In genomic region chr7:55242613-55243012, GRCh38 we compare ENCODE assay signal across 24 cellular contexts.
DNase-seq lines count a peak whose midpoint lies in the region; ATAC-seq, FAIRE-seq and TF ChIP-seq lines count a peak whose summit lies in the region.
"Had no signal": no experiment of that assay in that cellular context is flagged by ENCODE, and none has a peak within 500 bp of the region (broad histone marks: within the 10 kb centered on the region; RNA-seq: fewer than 3 reads in every experiment).

No MANE protein-coding gene starts in this region.

- TF ChIP-seq CTCF in right atrium auricular region (IDR thresholded peaks at IDR 0.05), result no peak
- TF ChIP-seq CTCF in heart left ventricle (IDR thresholded peaks at IDR 0.05), result no peak
- no peak for TF ChIP-seq CTCF in foreskin fibroblast (IDR thresholded peaks at IDR 0.05; ENCODE audit: low read depth, low read length)

- H3K9me3 ChIP-seq in right atrium auricular region, result no peaks in the 10 kb centered on the region
- no peaks in the 10 kb centered on the region for H3K9me3 ChIP-seq in heart left ventricle
- H3K9me3 ChIP-seq: SJSA1 had no signal

- H3K27me3 ChIP-seq in right atrium auricular region, result no peaks in the 10 kb centered on the region
- H3K27me3 ChIP-seq in heart left ventricle, result peaks cover 0 to 6% (median 0%) of the 10 kb centered on the region in 9 donors

- H3K4me3 ChIP-seq in right atrium auricular region (no peak overlapping the region), heart left ventricle (no peak overlapping the region), foreskin fibroblast (ENCODE audit: low read depth in 1 of 2, low read length in 2 of 2) (no peak overlapping the region)
- H3K4me3 ChIP-seq: K562, SJSA1 had no signal

- H3K4me1 ChIP-seq in right atrium auricular region (no peaks in the 10 kb centered on the region), heart left ventricle (no peaks in the 10 kb centered on the region)

- intact Hi-C loops in heart left ventricle (cut with DNase I), result loop anchor here in 1 of 10 donors (10.0 kb wide), 1 partner anchor 218 kb away; no protein-coding TSS in a partner anchor

- no peaks in the 10 kb centered on the region for H3K4me1 Mint-ChIP-seq in activated T-cell treated with anti-CD3 and anti-CD28 coated beads, Interleukin-2, amount 50 U/mL, for 24 hours (ENCODE audit: low read depth)
- H3K4me1 Mint-ChIP-seq: CD4-positive, alpha-beta memory T cell had no signal

- H3K27ac ChIP-seq in right atrium auricular region (no peak overlapping the region), heart left ventricle (no peak overlapping the region)
- H3K27ac ChIP-seq: 22Rv1, HL-60, SJSA1 had no signal

- H3K36me3 Mint-ChIP-seq in activated T-cell treated with anti-CD3 and anti-CD28 coated beads, Interleukin-2, amount 50 U/mL, for 24 hours (ENCODE audit: low read depth), result no peaks in the 10 kb centered on the region
- H3K36me3 Mint-ChIP-seq: CD4-positive, alpha-beta memory T cell had no signal

- H3K36me3 ChIP-seq in right atrium auricular region, result no peaks in the 10 kb centered on the region
- no peaks in the 10 kb centered on the region for H3K36me3 ChIP-seq in heart left ventricle
- H3K36me3 ChIP-seq: SJSA1 had no signal

- H3K9me3 Mint-ChIP-seq in activated T-cell treated with anti-CD3 and anti-CD28 coated beads, Interleukin-2, amount 50 U/mL, for 24 hours, result no peaks in the 10 kb centered on the region
- H3K9me3 Mint-ChIP-seq: CD4-positive, alpha-beta memory T cell had no signal

- peak; percentile 18 for DNase-seq in right atrium auricular region (ENCODE audit: low spot score)
- no peak for DNase-seq in heart left ventricle
- peak; percentile 17 to 52 for DNase-seq in foreskin fibroblast
- no peak for DNase-seq in H54 (ENCODE audit: insufficient read length, low spot score)
- no peak for DNase-seq in amygdala (lab: John Stamatoyannopoulos, UW)
- DNase-seq in activated T-cell treated with anti-CD3 and anti-CD28 coated beads, Interleukin-2, amount 50 U/mL, for 24 hours, result no peak
- no peak for DNase-seq in cerebellar cortex (ENCODE audit: low spot score)
- DNase-seq: Calu3; CD4-positive, alpha-beta memory T cell; DMS53; GDM1; GOT3; NCI-H1436; NCI-H2029; NCI-H2171 treated with DMSO at 0.1 percent for 48 hours; NCI-H510A; NCI-H774; PC-3 had no signal

- WGBS in heart left ventricle, 4 donors, result 79 to 85% (median 80%) methylated on average over 2 of the region's 2 CpGs

- no peak overlapping the region for H3K27ac Mint-ChIP-seq in activated T-cell treated with anti-CD3 and anti-CD28 coated beads, Interleukin-2, amount 50 U/mL, for 24 hours
- H3K27ac Mint-ChIP-seq: CD4-positive, alpha-beta memory T cell had no signal

- no peak for TF ChIP-seq POLR2A in heart left ventricle (IDR thresholded peaks at IDR 0.05)
- TF ChIP-seq POLR2A in H54 (IDR thresholded peaks at IDR 0.05; ENCODE audit: low read depth, low read length), result no peak

- no peak for FAIRE-seq in H54 (lab: Jason Lieb, UNC)
- FAIRE-seq: GM12892, K562 had no signal

- peaks cover 17% of the 10 kb centered on the region for H3K27me3 Mint-ChIP-seq in activated T-cell treated with anti-CD3 and anti-CD28 coated beads, Interleukin-2, amount 50 U/mL, for 24 hours

- ATAC-seq in heart left ventricle, result no peak
- peak; percentile 68 for ATAC-seq in SK-N-SH treated with all-trans-retinoic acid at 6 μM for 48 hours
- ATAC-seq: K562, PC-3 had no signal

- H3K4me3 Mint-ChIP-seq in activated T-cell treated with anti-CD3 and anti-CD28 coated beads, Interleukin-2, amount 50 U/mL, for 24 hours, result no peak overlapping the region
- H3K4me3 Mint-ChIP-seq: CD4-positive, alpha-beta memory T cell had no signal

TF ChIP-seq in SK-N-SH treated with all-trans-retinoic acid at 6 μM for 48 hours, 23 proteins besides CTCF, POLR2A, EP300 and RAD21:
- 0 out of 2 replicates have a peak, but pooled peaks have one; percentile 35 for TF ChIP-seq TOX (CRISPR knock-in tag; IDR thresholded peaks at IDR 0.05; ENCODE audit: borderline replicate concordance)
- TF ChIP-seq TSHZ2 (CRISPR knock-in tag; IDR thresholded peaks at IDR 0.05), result no peak
- no peak for TF ChIP-seq CSRNP3 (CRISPR knock-in tag; IDR thresholded peaks at IDR 0.05)
TF ChIP-seq in SK-N-SH treated with all-trans-retinoic acid at 6 μM for 48 hours: peak in this region for 1.

Comparison
In these comparisons a context has a peak if more than half of its experiments do, and no peak if none do; other contexts are left out.
1. DNase-seq: peak in right atrium auricular region (single experiment) and foreskin fibroblast (2 of 2); none in heart left ventricle (0 of 5), H54 (single experiment), amygdala (0 of 56), activated T-cell treated with anti-CD3 and anti-CD28 coated beads, Interleukin-2, amount 50 U/mL, for 24 hours (single experiment) and cerebellar cortex (single experiment).